Comparison of ENCODE assay signal across 22 cellular contexts in genomic region chr13:87094646-87095045, GRCh38.
DNase-seq lines count a peak whose midpoint lies in the region; ATAC-seq and TF ChIP-seq lines count a peak whose summit lies in the region.
"Had no signal": no experiment of that assay in that cellular context is flagged by ENCODE, and none has a peak within 500 bp of the region (broad histone marks: within the 10 kb centered on the region; RNA-seq: fewer than 3 reads in every experiment).

No MANE protein-coding gene starts in this region.

- peaks cover 6% of the 10 kb centered on the region for H3K4me1 Mint-ChIP-seq in WTC11
- H3K4me1 Mint-ChIP-seq: activated CD4-positive, alpha-beta memory T cell treated with anti-CD3 and anti-CD28 coated beads, Interleukin-2, amount 10 ng/mL, durations not matched to agents 7 days and 5 days; activated naive CD8-positive, alpha-beta T cell treated with anti-CD3 and anti-CD28 coated beads, Interleukin-2, amount 10 ng/mL, durations not matched to agents 7 days and 5 days; naive thymus-derived CD8-positive, alpha-beta T cell had no signal

- H3K4me3 Mint-ChIP-seq in WTC11: no peak overlapping the region
- H3K4me3 Mint-ChIP-seq: activated CD4-positive, alpha-beta memory T cell treated with anti-CD3 and anti-CD28 coated beads, Interleukin-2, amount 10 ng/mL, durations not matched to agents 7 days and 5 days; activated naive CD8-positive, alpha-beta T cell treated with anti-CD3 and anti-CD28 coated beads, Interleukin-2, amount 10 ng/mL, durations not matched to agents 7 days and 5 days; activated T-cell treated with anti-CD3 and anti-CD28 coated beads, Interleukin-2, amount 50 U/mL, for 72 hours; naive thymus-derived CD8-positive, alpha-beta T cell had no signal

- no peak overlapping the region for H3K27ac Mint-ChIP-seq in WTC11
- H3K27ac Mint-ChIP-seq: activated CD4-positive, alpha-beta memory T cell treated with anti-CD3 and anti-CD28 coated beads, Interleukin-2, amount 10 ng/mL, durations not matched to agents 7 days and 5 days; activated naive CD8-positive, alpha-beta T cell treated with anti-CD3 and anti-CD28 coated beads, Interleukin-2, amount 10 ng/mL, durations not matched to agents 7 days and 5 days; activated T-cell treated with anti-CD3 and anti-CD28 coated beads, Interleukin-2, amount 50 U/mL, for 72 hours; naive thymus-derived CD8-positive, alpha-beta T cell had no signal

- no peaks in the 10 kb centered on the region for H3K4me1 ChIP-seq in neuron (ENCODE audit: insufficient read depth, low read length)
- H3K4me1 ChIP-seq: BLaER1, breast epithelium, prostate gland, transverse colon had no signal

- ATAC-seq in WTC11 (peak; percentile 57), GM18907 (IDR thresholded peaks at IDR 0.05; ENCODE audit: unreplicated experiment) (no peak), HG02798 (IDR thresholded peaks at IDR 0.05; ENCODE audit: poor library complexity, unreplicated experiment) (no peak)
- ATAC-seq: activated T-cell treated with anti-CD3 and anti-CD28 coated beads, Interleukin-2, amount 50 U/mL, for 72 hours; naive thymus-derived CD8-positive, alpha-beta T cell had no signal

- H3K4me3 ChIP-seq in neuron (ENCODE audit: low read length): no peak overlapping the region
- H3K4me3 ChIP-seq: BLaER1, breast epithelium, prostate gland, transverse colon had no signal

- H3K9me3 ChIP-seq in neuron (ENCODE audit: low read length): no peaks in the 10 kb centered on the region
- H3K9me3 ChIP-seq: BLaER1, breast epithelium, prostate gland, transverse colon had no signal

- POLR2A ChIA-PET in WTC11 (lab: Charles Lee): no interaction called here

- H3K9me3 Mint-ChIP-seq in WTC11: no peaks in the 10 kb centered on the region
- H3K9me3 Mint-ChIP-seq: activated CD4-positive, alpha-beta memory T cell treated with anti-CD3 and anti-CD28 coated beads, Interleukin-2, amount 10 ng/mL, durations not matched to agents 7 days and 5 days; activated naive CD8-positive, alpha-beta T cell treated with anti-CD3 and anti-CD28 coated beads, Interleukin-2, amount 10 ng/mL, durations not matched to agents 7 days and 5 days; activated T-cell treated with anti-CD3 and anti-CD28 coated beads, Interleukin-2, amount 50 U/mL, for 72 hours had no signal

- H3K27me3 Mint-ChIP-seq in WTC11 (ENCODE audit: low read depth): no peaks in the 10 kb centered on the region
- H3K27me3 Mint-ChIP-seq: activated CD4-positive, alpha-beta memory T cell treated with anti-CD3 and anti-CD28 coated beads, Interleukin-2, amount 10 ng/mL, durations not matched to agents 7 days and 5 days; activated naive CD8-positive, alpha-beta T cell treated with anti-CD3 and anti-CD28 coated beads, Interleukin-2, amount 10 ng/mL, durations not matched to agents 7 days and 5 days; naive thymus-derived CD8-positive, alpha-beta T cell had no signal

- peak overlapping the region; percentile 46 for H2AFZ ChIP-seq in neuron (ENCODE audit: low read depth, low read length)

- DNase-seq in DMS53 (lab: John Stamatoyannopoulos, UW): peak; percentile 12
- DNase-seq in DMS53 treated with DMSO at 0.1 percent for 48 hours (lab: John Stamatoyannopoulos, UW; ENCODE audit: unreplicated experiment): no peak
- DNase-seq in NCI-H345 (lab: John Stamatoyannopoulos, UW): peak; percentile 46
- DNase-seq in WTC11 (ENCODE audit: low spot score): no peak
- no peak for DNase-seq in GM13977 (ENCODE audit: low spot score)
- DNase-seq: activated CD4-positive, alpha-beta memory T cell treated with anti-CD3 and anti-CD28 coated beads, Interleukin-2, amount 10 ng/mL, durations not matched to agents 7 days and 5 days; activated naive CD8-positive, alpha-beta T cell treated with anti-CD3 and anti-CD28 coated beads, Interleukin-2, amount 10 ng/mL, durations not matched to agents 7 days and 5 days; activated T-cell treated with anti-CD3 and anti-CD28 coated beads, Interleukin-2, amount 50 U/mL, for 72 hours; DMS 273 treated with DMSO at 0.1 percent for 48 hours; H7; naive thymus-derived CD8-positive, alpha-beta T cell; NCI-H187; NCI-H69; stimulated activated CD4-positive, alpha-beta T cell treated with anti-CD3 and anti-CD28 coated beads, Interleukin-15, amount 100 ng/mL, for 24 hours; stimulated activated naive CD4-positive, alpha-beta T cell treated with Interleukin-2 at 50 U/mL for 16 hours; transverse colon had no signal

- no peaks in the 10 kb centered on the region for H3K36me3 ChIP-seq in neuron (ENCODE audit: insufficient read depth, low read length)
- H3K36me3 ChIP-seq: BLaER1, breast epithelium, prostate gland, transverse colon had no signal

- no peaks in the 10 kb centered on the region for H3K36me3 Mint-ChIP-seq in WTC11
- H3K36me3 Mint-ChIP-seq: activated naive CD8-positive, alpha-beta T cell treated with anti-CD3 and anti-CD28 coated beads, Interleukin-2, amount 10 ng/mL, durations not matched to agents 7 days and 5 days; naive thymus-derived CD8-positive, alpha-beta T cell had no signal

- CTCF ChIA-PET in WTC11 (lab: Charles Lee): no interaction called here

- TF ChIP-seq CTCF in WTC11 (IDR thresholded peaks at IDR 0.05) (no peak), GM13977 (IDR thresholded peaks at IDR 0.05; ENCODE audit: extremely low read depth, insufficient read depth, missing control alignments) (no peak)

- in situ Hi-C loops in GM13977 (cut with MboI; ENCODE audit: low pct_unique_long_range_greater_than_20kb, low sequenced_read_pairs, unreplicated experiment): no loop called here

- no peaks in the 10 kb centered on the region for H3K27me3 ChIP-seq in neuron (ENCODE audit: insufficient read depth, low read length)
- H3K27me3 ChIP-seq: BLaER1, breast epithelium, transverse colon had no signal

TF ChIP-seq in WTC11, 78 proteins besides CTCF, POLR2A, EP300 and RAD21:
- TF ChIP-seq STAT6 (CRISPR knock-in tag; conservative IDR thresholded peaks at IDR 0.05; ENCODE audit: low read depth): no peak
- TF ChIP-seq KAT7 (CRISPR knock-in tag; IDR thresholded peaks at IDR 0.05; ENCODE audit: borderline replicate concordance): no peak
- TF ChIP-seq ZNF396 (CRISPR knock-in tag; IDR thresholded peaks at IDR 0.05; ENCODE audit: borderline replicate concordance): no peak
- TF ChIP-seq FOXJ3 (CRISPR knock-in tag; IDR thresholded peaks at IDR 0.05; ENCODE audit: borderline replicate concordance): no peak

Comparison
In these comparisons a context has a peak if more than half of its experiments do, and no peak if none do; other contexts are left out.
1. DNase-seq: peak in DMS53 (single experiment) and NCI-H345 (single experiment); none in DMS53 treated with DMSO at 0.1 percent for 48 hours (single experiment), WTC11 (single experiment) and GM13977 (single experiment).